Comparison of ENCODE assay signal across 9 cellular contexts in genomic region chr14:104604461-104605449, GRCh38. TPM values are rescaled to one million over a fixed set of nuclear protein-coding genes. Genes with fewer than 3 reads are reported as not detected.
A peak's percentile ranks its signal among the peaks of the same experiment; 100 is the strongest.
DNase-seq lines count a peak whose midpoint lies in the region; ATAC-seq and TF ChIP-seq lines count a peak whose summit lies in the region.
"Had no signal": no experiment of that assay in that cellular context is flagged by ENCODE, and none has a peak within 500 bp of the region (broad histone marks: within the 10 kb centered on the region; RNA-seq: fewer than 3 reads in every experiment).

Gene TMEM179 (minus strand): TSS chr14:104604772. CDS start chr14:104604741, 31 bp downstream.

- intact Hi-C loops in mucosa of descending colon (cut with DNase I, micrococcal nuclease), result no loop called here

- DNase-seq in DMS79 treated with DMSO at 0.1 percent for 48 hours (lab: John Stamatoyannopoulos, UW) (peak; percentile 67), NCI-H146 treated with DMSO at 0.1 percent for 48 hours (lab: John Stamatoyannopoulos, UW; ENCODE audit: unreplicated experiment) (peak; percentile 54), endothelial cell (ENCODE audit: low spot score) (peak; percentile 75), mucosa of descending colon (peak in 1 of 3 donors; percentile 16), BE2C (no peak), CD1c-positive myeloid dendritic cell (ENCODE audit: extremely low spot score) (no peak)

- H3K9me3 Mint-ChIP-seq in endothelial cell (ENCODE audit: unreplicated experiment), result no peaks in the 10 kb centered on the region

- ATAC-seq in mucosa of descending colon, result peak; percentile 70
- no peak for ATAC-seq in GM21528 (IDR thresholded peaks at IDR 0.05; ENCODE audit: low FRiP score, unreplicated experiment)
- no peak for ATAC-seq in GM19467 (IDR thresholded peaks at IDR 0.05; ENCODE audit: unreplicated experiment)

- H3K27me3 Mint-ChIP-seq in endothelial cell (ENCODE audit: unreplicated experiment), result peaks cover 7% of the 10 kb centered on the region

- peaks cover 4% of the 10 kb centered on the region for H3K4me1 Mint-ChIP-seq in endothelial cell (ENCODE audit: unreplicated experiment)

- no peaks in the 10 kb centered on the region for H3K9me3 ChIP-seq in mucosa of descending colon
- no peaks in the 10 kb centered on the region for H3K9me3 ChIP-seq in BE2C

- no peak within 1 kb of the TSS for H3K4me3 ChIP-seq in mucosa of descending colon
- H3K4me3 ChIP-seq in BE2C (ENCODE audit: low read depth, low read length), result no peak within 1 kb of the TSS

- H3K27me3 ChIP-seq in BE2C, result no peaks in the 10 kb centered on the region

- no peaks in the 10 kb centered on the region for H3K36me3 ChIP-seq in mucosa of descending colon (ENCODE audit: low read depth)
- H3K36me3 ChIP-seq in BE2C, result no peaks in the 10 kb centered on the region

- no peak for TF ChIP-seq CTCF in endothelial cell (IDR thresholded peaks at IDR 0.05; ENCODE audit: unreplicated experiment)
- no peak for TF ChIP-seq CTCF in mucosa of descending colon (IDR thresholded peaks at IDR 0.05)
- TF ChIP-seq CTCF in BE2C (IDR thresholded peaks at IDR 0.05; ENCODE audit: low read depth, low read length), result no peak

- H3K4me1 ChIP-seq in mucosa of descending colon (ENCODE audit: low read depth) (peaks cover 3% of the 10 kb centered on the region), BE2C (peaks cover 22% of the 10 kb centered on the region)

- no peaks in the 10 kb centered on the region for H3K36me3 Mint-ChIP-seq in endothelial cell (ENCODE audit: low read depth, unreplicated experiment)

- H3K4me3 Mint-ChIP-seq in endothelial cell (ENCODE audit: unreplicated experiment), result peak within 1 kb of the TSS; percentile 51

- no peak within 1 kb of the TSS for H3K27ac Mint-ChIP-seq in endothelial cell (ENCODE audit: unreplicated experiment)

RNA-seq across cellular contexts. Expression of gene TMEM179, which starts in this region (rescaled TPM):
- total RNA-seq in endothelial cell (ENCODE audit: unreplicated experiment) (0.54 TPM), mucosa of descending colon (1 to 10 TPM in 1 of 3 donors, under 1 TPM in 2; 0.64 to 8.4 (median 0.82) TPM)
- polyA plus RNA-seq in BE2C (2012; ENCODE audit: insufficient read depth, insufficient read length, low read depth), result 0.80 TPM
- total RNA-seq: epithelial cell of proximal tubule had no signal

Comparison
In these comparisons a context has a peak if more than half of its experiments do, and no peak if none do; other contexts are left out.
1. Peak in DNase-seq in endothelial cell; RNA of the gene not detected or under 1 TPM.
2. DNase-seq: peak in DMS79 treated with DMSO at 0.1 percent for 48 hours (single experiment) and NCI-H146 treated with DMSO at 0.1 percent for 48 hours (single experiment); none in BE2C (single experiment) and CD1c-positive myeloid dendritic cell (single experiment).